8 cellular contexts compared by ENCODE assay signal in the genomic region with DNA sequence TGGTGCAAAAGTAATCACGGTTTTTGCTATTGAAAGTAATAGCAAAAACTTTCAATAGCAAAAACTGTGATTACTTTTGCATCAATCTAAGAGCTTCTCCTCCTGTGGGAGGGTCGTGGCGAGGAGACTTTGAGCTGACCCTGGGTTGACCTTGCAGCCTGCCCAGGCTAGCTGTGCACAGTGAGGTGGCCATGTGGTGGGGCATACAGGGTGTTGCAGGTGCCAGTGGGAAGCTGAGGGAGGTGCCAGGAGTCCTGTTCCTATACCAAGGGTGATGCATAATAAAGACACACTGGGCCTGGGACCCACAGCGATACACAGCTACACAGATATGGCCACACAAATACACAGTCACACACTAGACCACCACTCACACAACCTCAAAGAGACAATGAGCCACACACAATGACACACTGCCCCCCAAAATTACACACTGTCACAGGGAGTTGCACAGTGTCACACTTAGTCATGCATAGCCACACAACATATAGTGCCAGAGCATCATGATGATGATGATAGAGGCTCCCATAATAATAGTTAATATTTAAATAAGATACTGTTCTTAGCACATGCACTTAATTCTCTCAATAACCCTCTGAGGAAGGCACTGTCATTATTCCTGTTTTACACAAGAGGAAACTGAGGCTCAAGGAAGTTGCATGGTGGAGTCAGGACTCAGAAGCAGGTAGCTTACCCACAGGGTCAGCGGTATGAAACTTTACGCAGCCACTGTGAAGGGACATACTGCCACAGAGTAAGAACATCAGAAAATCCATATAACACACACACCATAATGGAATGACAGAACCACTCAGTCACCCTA. TPM values are rescaled to one million over a fixed set of nuclear protein-coding genes. Genes with fewer than 3 reads are reported as not detected.
A peak's percentile ranks its signal among the peaks of the same experiment; 100 is the strongest.
DNase-seq lines count a peak whose midpoint lies in the region; ATAC-seq and TF ChIP-seq lines count a peak whose summit lies in the region.

No MANE protein-coding gene starts in this region.

- H3K27ac ChIP-seq in ascending aorta (peak overlapping the region in 1 of 2 donors; percentile 98), temporal lobe (ENCODE audit: low read depth, low read length) (peak overlapping the region; percentile 92)

- H3K9me3 ChIP-seq in ascending aorta: no peaks in the 10 kb centered on the region

- intact Hi-C loops in ascending aorta (cut with DNase I): no loop called here

- no peak for TF ChIP-seq CTCF in ascending aorta (IDR thresholded peaks at IDR 0.05)

- peaks cover 8 to 27% of the 10 kb centered on the region in 2 donors for H3K36me3 ChIP-seq in ascending aorta

- ATAC-seq in memory B cell (ENCODE audit: low read depth): no peak
- ATAC-seq in GM21723 (IDR thresholded peaks at IDR 0.05; ENCODE audit: unreplicated experiment): no peak

- H3K4me1 ChIP-seq in ascending aorta: peaks cover 7 to 15% of the 10 kb centered on the region in 2 donors

- H3K4me1 Mint-ChIP-seq in activated naive CD4-positive, alpha-beta T cell treated with anti-CD3 and anti-CD28 coated beads, Interleukin-2, amount 50 U/mL, for 24 hours: peaks cover 28% of the 10 kb centered on the region
- H3K4me1 Mint-ChIP-seq in memory B cell: peaks cover 22% of the 10 kb centered on the region

- H3K4me3 ChIP-seq in ascending aorta: peak overlapping the region; percentile 71 to 87

- H3K9me3 Mint-ChIP-seq in activated naive CD4-positive, alpha-beta T cell treated with anti-CD3 and anti-CD28 coated beads, Interleukin-2, amount 50 U/mL, for 24 hours: no peaks in the 10 kb centered on the region
- H3K9me3 Mint-ChIP-seq in memory B cell: no peaks in the 10 kb centered on the region

- DNase-seq in activated naive CD4-positive, alpha-beta T cell (lab: John Stamatoyannopoulos, UW): no peak
- DNase-seq in ascending aorta (ENCODE audit: low spot score in 2 of 2) (no peak), memory B cell (ENCODE audit: low spot score in 2 of 2) (no peak), Kasumi-1 (lab: John Stamatoyannopoulos, UW) (no peak), OCI-M1 (lab: John Stamatoyannopoulos, UW) (no peak)

- no peaks in the 10 kb centered on the region for H3K27me3 ChIP-seq in ascending aorta

- peak overlapping the region; percentile 26 for H3K27ac Mint-ChIP-seq in activated naive CD4-positive, alpha-beta T cell treated with anti-CD3 and anti-CD28 coated beads, Interleukin-2, amount 50 U/mL, for 24 hours
- H3K27ac Mint-ChIP-seq in memory B cell: peak overlapping the region; percentile 97

- H3K4me3 Mint-ChIP-seq in activated naive CD4-positive, alpha-beta T cell treated with anti-CD3 and anti-CD28 coated beads, Interleukin-2, amount 50 U/mL, for 24 hours: peak overlapping the region; percentile 83
- H3K4me3 Mint-ChIP-seq in memory B cell: peak overlapping the region; percentile 99

- H3K36me3 Mint-ChIP-seq in activated naive CD4-positive, alpha-beta T cell treated with anti-CD3 and anti-CD28 coated beads, Interleukin-2, amount 50 U/mL, for 24 hours: peaks cover 3% of the 10 kb centered on the region
- peaks cover 3% of the 10 kb centered on the region for H3K36me3 Mint-ChIP-seq in memory B cell

- H3K27me3 Mint-ChIP-seq in activated naive CD4-positive, alpha-beta T cell treated with anti-CD3 and anti-CD28 coated beads, Interleukin-2, amount 50 U/mL, for 24 hours: no peaks in the 10 kb centered on the region
- no peaks in the 10 kb centered on the region for H3K27me3 Mint-ChIP-seq in memory B cell

RNA-seq across cellular contexts. Expression of a gene that starts 6.3 kb away (rescaled TPM):
- 167 TPM for total RNA-seq in ascending aorta
- 5.7 TPM for total RNA-seq in temporal lobe

RNA-seq across cellular contexts. Expression of a gene that starts 15.9 kb away (rescaled TPM):
- total RNA-seq in ascending aorta: 0.11 TPM
- 0.74 TPM for total RNA-seq in temporal lobe

RNA-seq across cellular contexts. Expression of a gene that starts 32.5 kb away (rescaled TPM):
- total RNA-seq in ascending aorta: 6.3 TPM
- 9.1 TPM for total RNA-seq in temporal lobe

Comparison
In these comparisons a context has a peak if more than half of its experiments do, and no peak if none do; other contexts are left out.
1. RNA of a gene that starts 6.3 kb away (total RNA-seq): 167 TPM in ascending aorta (single experiment); 5.7 TPM in temporal lobe (single experiment); every median in the first group is over 10 times any median in the second.